In genomic region chr6:113377362-113377942, GRCh38 we compare ENCODE assay signal across 11 cellular contexts.
DNase-seq lines count a peak whose midpoint lies in the region; ATAC-seq and TF ChIP-seq lines count a peak whose summit lies in the region.
"Had no signal": no experiment of that assay in that cellular context is flagged by ENCODE, and none has a peak within 500 bp of the region (broad histone marks: within the 10 kb centered on the region; RNA-seq: fewer than 3 reads in every experiment).

No MANE protein-coding gene starts in this region.

- no peak for TF ChIP-seq CTCF in nephron (IDR thresholded peaks at IDR 0.05; ENCODE audit: unreplicated experiment in 3 of 3)
- TF ChIP-seq CTCF in prostate gland (IDR thresholded peaks at IDR 0.05) = no peak

- peaks cover 3% of the 10 kb centered on the region for H3K27me3 Mint-ChIP-seq in nephron (ENCODE audit: low read depth)

- peaks cover 51% of the 10 kb centered on the region for H3K4me1 Mint-ChIP-seq in nephron

- H3K4me3 ChIP-seq in prostate gland = no peak overlapping the region
- H3K4me3 ChIP-seq: suprapubic skin had no signal

- intact Hi-C loops in prostate gland (cut with DNase I) = no loop called here

- no peaks in the 10 kb centered on the region for H3K27me3 ChIP-seq in prostate gland (replicated peaks; ENCODE audit: insufficient read depth)
- H3K27me3 ChIP-seq: suprapubic skin had no signal

- no peak overlapping the region for H3K27ac ChIP-seq in prostate gland
- H3K27ac ChIP-seq: suprapubic skin had no signal

- no peak for DNase-seq in NCI-H2107 (lab: John Stamatoyannopoulos, UW)
- no peak for DNase-seq in prostate gland (ENCODE audit: low spot score)
- DNase-seq in stimulated activated naive CD8-positive, alpha-beta T cell treated with anti-CD3 and anti-CD28 coated beads, Interleukin-15, Interleukin-2, amounts not matched to agents 100 U/mL and 50 U/mL, for 24 hours = no peak
- DNase-seq in NCI-H345 treated with DMSO at 0.1 percent for 48 hours (lab: John Stamatoyannopoulos, UW; ENCODE audit: unreplicated experiment) = no peak
- DNase-seq: activated naive CD4-positive, alpha-beta T cell treated with Interleukin-2 at 50 U/mL for 16 hours; kidney glomerular epithelial cell had no signal

- H3K9me3 Mint-ChIP-seq in nephron = no peaks in the 10 kb centered on the region

- no peaks in the 10 kb centered on the region for H3K9me3 ChIP-seq in prostate gland
- H3K9me3 ChIP-seq: suprapubic skin had no signal

- WGBS in prostate gland = 88% methylated on average over 4 of the region's 4 CpGs

- TF ChIP-seq POLR2A in prostate gland (IDR thresholded peaks at IDR 0.05) = no peak

- H3K4me3 Mint-ChIP-seq in nephron = no peak overlapping the region

- no peaks in the 10 kb centered on the region for H3K36me3 Mint-ChIP-seq in nephron (ENCODE audit: low read depth)

- H3K36me3 ChIP-seq in prostate gland = no peaks in the 10 kb centered on the region
- H3K36me3 ChIP-seq: suprapubic skin had no signal

- peak overlapping the region; percentile 87 to 95 (median 94) for H3K27ac Mint-ChIP-seq in nephron

- H3K4me1 ChIP-seq in prostate gland (replicated peaks) = no peaks in the 10 kb centered on the region
- H3K4me1 ChIP-seq: suprapubic skin had no signal

- ATAC-seq in GM19023 (IDR thresholded peaks at IDR 0.05; ENCODE audit: unreplicated experiment) (peak; percentile 52), GM21737 (IDR thresholded peaks at IDR 0.05; ENCODE audit: unreplicated experiment) (peak; percentile 42), HG03159 (IDR thresholded peaks at IDR 0.05; ENCODE audit: unreplicated experiment) (peak; percentile 73)
- ATAC-seq in stimulated activated naive CD8-positive, alpha-beta T cell treated with anti-CD3 and anti-CD28 coated beads, Interleukin-15, Interleukin-2, amounts not matched to agents 100 U/mL and 50 U/mL, for 24 hours = no peak
